ENCODE assay signal across 18 cellular contexts in genomic region chr2:215973111-215973792, GRCh38. TPM values are rescaled to one million over a fixed set of nuclear protein-coding genes. Genes with fewer than 3 reads are reported as not detected.
DNase-seq lines count a peak whose midpoint lies in the region; ATAC-seq, FAIRE-seq and TF ChIP-seq lines count a peak whose summit lies in the region.
"Had no signal": no experiment of that assay in that cellular context is flagged by ENCODE, and none has a peak within 500 bp of the region (broad histone marks: within the 10 kb centered on the region; RNA-seq: fewer than 3 reads in every experiment).

No MANE protein-coding gene starts in this region.

- TF ChIP-seq CTCF in mammary epithelial cell (conservative IDR thresholded peaks at IDR 0.05 in 1 of 2, IDR thresholded peaks at IDR 0.05 in 1 of 2; ENCODE audit: extremely low read depth in 1 of 2, insufficient read depth in 1 of 2, low read depth in 1 of 2, low read length in 2 of 2) (no peak), keratinocyte (optimal IDR thresholded peaks at IDR 0.05 in 1 of 3, IDR thresholded peaks at IDR 0.05 in 1 of 3, conservative IDR thresholded peaks at IDR 0.05 in 1 of 3; ENCODE audit: extremely low read depth in 1 of 3, insufficient read depth in 2 of 3, low read length in 3 of 3) (no peak), suprapubic skin (IDR thresholded peaks at IDR 0.05) (no peak)

- no peaks in the 10 kb centered on the region for H3K9me3 Mint-ChIP-seq in activated CD8-positive, alpha-beta memory T cell treated with anti-CD3 and anti-CD28 coated beads, Interleukin-2, amount 10 ng/mL, durations not matched to agents 7 days and 5 days (ENCODE audit: low read depth)

- H3K4me2 ChIP-seq in mammary epithelial cell (ENCODE audit: insufficient read depth, low read depth, low read length) (peak overlapping the region; percentile 47), keratinocyte (ENCODE audit: control insufficient read depth, extremely low read depth, insufficient read depth, low read depth, low read length) (peak overlapping the region; percentile 41)

- H3K36me3 ChIP-seq in mammary epithelial cell (ENCODE audit: insufficient read depth, low read length) (no peaks in the 10 kb centered on the region), keratinocyte (ENCODE audit: control insufficient read depth in 2 of 2, extremely low read depth in 1 of 2, insufficient read depth in 2 of 2, low read length in 2 of 2) (peaks cover 3 to 7% of the 10 kb centered on the region in 2 experiments), suprapubic skin (no peaks in the 10 kb centered on the region)
- H3K36me3 ChIP-seq: BE2C, SJCRH30 had no signal

- peaks cover 62% of the 10 kb centered on the region for H3K4me1 Mint-ChIP-seq in activated CD8-positive, alpha-beta memory T cell treated with anti-CD3 and anti-CD28 coated beads, Interleukin-2, amount 10 ng/mL, durations not matched to agents 7 days and 5 days

- H3K79me2 ChIP-seq in mammary epithelial cell (ENCODE audit: insufficient read depth, low read length) (peaks cover 64% of the 10 kb centered on the region), keratinocyte (ENCODE audit: control insufficient read depth, insufficient read depth, low read length) (peaks cover 54% of the 10 kb centered on the region)

- H3K9ac ChIP-seq in mammary epithelial cell (ENCODE audit: insufficient read depth, low read length): no peak overlapping the region
- H3K9ac ChIP-seq in keratinocyte (ENCODE audit: control insufficient read depth, extremely low read depth, insufficient read depth, low read length): no peak overlapping the region

- H3K9me3 ChIP-seq in mammary epithelial cell (replicated peaks; ENCODE audit: insufficient read depth, low read length) (no peaks in the 10 kb centered on the region), keratinocyte (ENCODE audit: control insufficient read depth, low read depth, low read length) (no peaks in the 10 kb centered on the region), suprapubic skin (no peaks in the 10 kb centered on the region)
- H3K9me3 ChIP-seq: BE2C, SJCRH30 had no signal

- no peak overlapping the region for H3K27ac ChIP-seq in mammary epithelial cell (ENCODE audit: insufficient read depth, low read depth, low read length)
- peak overlapping the region; percentile 33 for H3K27ac ChIP-seq in keratinocyte (ENCODE audit: control insufficient read depth, insufficient read depth, low read length)
- peak overlapping the region; percentile 79 for H3K27ac ChIP-seq in suprapubic skin
- H3K27ac ChIP-seq: 22Rv1 had no signal

- H4K20me1 ChIP-seq in mammary epithelial cell (ENCODE audit: insufficient read depth, low read length): no peaks in the 10 kb centered on the region
- H4K20me1 ChIP-seq in keratinocyte (ENCODE audit: control insufficient read depth, extremely low read depth, insufficient read depth, low read length): peaks cover 11% of the 10 kb centered on the region

- no peaks in the 10 kb centered on the region for H3K27me3 Mint-ChIP-seq in activated CD8-positive, alpha-beta memory T cell treated with anti-CD3 and anti-CD28 coated beads, Interleukin-2, amount 10 ng/mL, durations not matched to agents 7 days and 5 days
- H3K27me3 Mint-ChIP-seq: CD4-positive, alpha-beta memory T cell had no signal

- intact Hi-C loops in mammary epithelial cell (cut with micrococcal nuclease): no loop called here

- H3K9me1 ChIP-seq in keratinocyte (ENCODE audit: control insufficient read depth, extremely low read depth, insufficient read depth, low read length): peaks cover 11% of the 10 kb centered on the region

- H3K4me1 ChIP-seq in mammary epithelial cell (ENCODE audit: insufficient read depth, low read length): peaks cover 16% of the 10 kb centered on the region
- H3K4me1 ChIP-seq in keratinocyte (ENCODE audit: control insufficient read depth, extremely low read depth, insufficient read depth, low read length): peaks cover 22% of the 10 kb centered on the region
- peaks cover 26% of the 10 kb centered on the region for H3K4me1 ChIP-seq in suprapubic skin

- no peak overlapping the region for H2AFZ ChIP-seq in mammary epithelial cell (ENCODE audit: low read depth, low read length)
- H2AFZ ChIP-seq in keratinocyte (ENCODE audit: control insufficient read depth, low read length): no peak overlapping the region

- H3K4me3 ChIP-seq in mammary epithelial cell (replicated peaks in 1 of 3; ENCODE audit: insufficient read depth in 1 of 3, low read depth in 2 of 3, low read length in 3 of 3) (no peak overlapping the region), keratinocyte (ENCODE audit: control insufficient read depth in 2 of 3, extremely low read depth in 1 of 3, insufficient read depth in 2 of 3, low read depth in 1 of 3, low read length in 3 of 3) (no peak overlapping the region), suprapubic skin (no peak overlapping the region)
- H3K4me3 ChIP-seq: SJCRH30 had no signal

- H3K36me3 Mint-ChIP-seq in activated CD8-positive, alpha-beta memory T cell treated with anti-CD3 and anti-CD28 coated beads, Interleukin-2, amount 10 ng/mL, durations not matched to agents 7 days and 5 days: peaks cover 44% of the 10 kb centered on the region

- DNase-seq in activated CD8-positive, alpha-beta memory T cell treated with anti-CD3 and anti-CD28 coated beads, Interleukin-2, amount 10 ng/mL, durations not matched to agents 7 days and 5 days: no peak
- DNase-seq in activated CD8-positive, alpha-beta memory T cell treated with anti-CD3 and anti-CD28 coated beads for 24 hours: no peak
- DNase-seq in mammary epithelial cell (no peak), keratinocyte (ENCODE audit: low read depth, low spot score) (no peak), suprapubic skin (ENCODE audit: low spot score in 2 of 2) (no peak), ACHN (no peak)
- DNase-seq: BE2C; CD4-positive, alpha-beta memory T cell; DMS79; Karpas-422; MM.1S; NCI-H1092 treated with DMSO at 0.1 percent for 48 hours; NCI-H2227 treated with DMSO at 0.1 percent for 48 hours; NCI-H526 had no signal

- no peak for TF ChIP-seq EP300 in suprapubic skin (IDR thresholded peaks at IDR 0.05)

- H3K27ac Mint-ChIP-seq in activated CD8-positive, alpha-beta memory T cell treated with anti-CD3 and anti-CD28 coated beads, Interleukin-2, amount 10 ng/mL, durations not matched to agents 7 days and 5 days: peak overlapping the region; percentile 4

- dilution Hi-C loops in mammary epithelial cell (cut with HindIII; ENCODE audit: low sequenced_read_pairs) (no loop called here), keratinocyte (cut with MboI; ENCODE audit: extremely low pct_ligation_motif_present, low sequenced_read_pairs) (no loop called here)

- H3K27me3 ChIP-seq in mammary epithelial cell (ENCODE audit: insufficient read depth, low read length) (no peaks in the 10 kb centered on the region), keratinocyte (ENCODE audit: control insufficient read depth, extremely low read depth, insufficient read depth, low read length) (no peaks in the 10 kb centered on the region), suprapubic skin (no peaks in the 10 kb centered on the region)
- H3K27me3 ChIP-seq: BE2C, SJCRH30 had no signal

- in situ Hi-C loops in mammary epithelial cell (cut with MboI; ENCODE audit: low sequenced_read_pairs in 2 of 2) (no loop called here), ACHN (cut with HindIII; ENCODE audit: low pct_ligation_motif_present, low pct_unique_long_range_greater_than_20kb, low sequenced_read_pairs) (no loop called here)

- FAIRE-seq in keratinocyte (lab: Jason Lieb, UNC): no peak

- TF ChIP-seq POLR2A in suprapubic skin (IDR thresholded peaks at IDR 0.05): no peak

- WGBS in mammary epithelial cell (ENCODE audit: low coverage, missing lambda C conversion rate): 49% methylated on average over 8 of the region's 8 CpGs
- WGBS in suprapubic skin: 66% methylated on average over 8 of the region's 8 CpGs

- H3K4me3 Mint-ChIP-seq in activated CD8-positive, alpha-beta memory T cell treated with anti-CD3 and anti-CD28 coated beads, Interleukin-2, amount 10 ng/mL, durations not matched to agents 7 days and 5 days: no peak overlapping the region
- H3K4me3 Mint-ChIP-seq: CD4-positive, alpha-beta memory T cell had no signal

- BruUV-seq in mammary epithelial cell (replicated peaks; lab: Mats Ljungman, UMichigan): no TSS peak

- CTCF ChIA-PET in activated CD8-positive, alpha-beta memory T cell treated with anti-CD3 and anti-CD28 coated beads, Interleukin-2, amount 10 ng/mL, durations not matched to agents 7 days and 5 days (lab: Charles Lee): interaction anchor here (1.3 to 1.6 kb wide), 2 partner anchors 12 to 32 kb away, joined by 3 to 5 read pairs; no protein-coding TSS in a partner anchor
- CTCF ChIA-PET in mammary epithelial cell (lab: Charles Lee; ENCODE audit: low non-redundant PET): no interaction called here

- no peak for ATAC-seq in activated CD8-positive, alpha-beta memory T cell treated with anti-CD3 and anti-CD28 coated beads, Interleukin-2, amount 10 ng/mL, durations not matched to agents 7 days and 5 days
- ATAC-seq in GM21576 (IDR thresholded peaks at IDR 0.05; ENCODE audit: unreplicated experiment) (no peak), HG02981 (IDR thresholded peaks at IDR 0.05; ENCODE audit: unreplicated experiment) (no peak)

RNA-seq across cellular contexts. Expression of gene MREG, which starts 40.1 kb away (rescaled TPM):
- 10 to 100 TPM; 16.2 to 26.7 TPM for total RNA-seq in activated CD8-positive, alpha-beta memory T cell treated with anti-CD3 and anti-CD28 coated beads, Interleukin-2, amount 10 ng/mL, durations not matched to agents 7 days and 5 days
- total RNA-seq in mammary epithelial cell: 10 to 100 TPM; 20.7 to 29.5 TPM
- 14.1 TPM for polyA plus RNA-seq in mammary epithelial cell
- 9.7 TPM for polyA minus RNA-seq in mammary epithelial cell
- polyA plus RNA-seq in keratinocyte: 27.0 to 32.9 TPM (median 27.0 TPM) in 3 replicates
- 32.5 TPM for polyA plus RNA-seq in keratinocyte (2011; ENCODE audit: low read depth)
- 20.7 and 31.3 TPM in 2 replicates for polyA plus RNA-seq in keratinocyte (2011; cell fraction: cytosol; rRNA removed)
- polyA plus RNA-seq in keratinocyte (2011; cell fraction: nucleus; rRNA removed): 15.0 and 18.9 TPM in 2 replicates
- 22.3 and 26.3 TPM in 2 replicates for polyA plus RNA-seq in keratinocyte (2012; ENCODE audit: low replicate concordance)
- polyA minus RNA-seq in keratinocyte: 11.2 to 30.7 TPM (median 26.8 TPM) in 3 replicates
- 36.4 TPM for polyA minus RNA-seq in keratinocyte (2011; cell fraction: cytosol; rRNA and poly(A)+ RNA removed)
- polyA minus RNA-seq in keratinocyte (2011; cell fraction: nucleus; rRNA and poly(A)+ RNA removed): 10.0 and 18.5 TPM in 2 replicates
- total RNA-seq in suprapubic skin: 10 to 100 TPM; 26.1 to 37.3 (median 29.7) TPM
